ENCODE assay signal across 25 cellular contexts in the genomic region with DNA sequence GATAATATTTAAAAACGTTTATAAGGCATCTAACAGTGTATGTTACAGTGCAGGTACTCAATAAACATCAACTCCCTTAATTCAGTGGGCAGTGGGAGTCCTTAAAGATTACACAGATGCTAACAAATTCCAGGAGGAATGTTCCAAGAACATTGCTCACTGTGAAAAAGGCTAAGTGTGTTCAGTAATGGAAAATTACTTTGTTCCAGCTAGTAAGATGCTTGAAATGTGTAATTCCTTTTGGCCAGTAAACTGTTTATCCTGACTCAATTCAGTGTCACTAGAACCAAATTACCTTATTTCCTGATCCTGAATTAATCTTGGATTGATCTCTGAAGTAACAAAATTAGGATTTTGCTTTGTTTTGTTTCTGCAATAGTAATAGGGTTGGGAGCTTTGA. TPM values are rescaled to one million over a fixed set of nuclear protein-coding genes. Genes with fewer than 3 reads are reported as not detected.
"Had no signal": no experiment of that assay in that cellular context is flagged by ENCODE, and none has a peak within 500 bp of the region (broad histone marks: within the 10 kb centered on the region; RNA-seq: fewer than 3 reads in every experiment).

No MANE protein-coding gene starts in this region.

- H3K27me3 Mint-ChIP-seq: activated CD4-positive, alpha-beta memory T cell treated with anti-CD3 and anti-CD28 coated beads, Interleukin-2, amount 10 ng/mL, durations not matched to agents 7 days and 5 days; activated CD4-positive, alpha-beta T cell treated with anti-CD3 and anti-CD28 coated beads, Interleukin-2, amount 10 ng/mL, durations not matched to agents 24 days and 14 days; activated naive CD4-positive, alpha-beta T cell treated with anti-CD3 and anti-CD28 coated beads, Interleukin-2, amount 10 ng/mL, durations not matched to agents 7 days and 5 days; activated naive CD8-positive, alpha-beta T cell treated with anti-CD3 and anti-CD28 coated beads, Interleukin-2, amount 50 U/mL, for 24 hours; brain; progenitor cell of endocrine pancreas had no signal

- H3K4me2 ChIP-seq: hepatocyte had no signal

- DNase-seq: activated CD4-positive, alpha-beta memory T cell treated with anti-CD3 and anti-CD28 coated beads, Interleukin-2, amount 10 ng/mL, durations not matched to agents 7 days and 5 days; activated CD4-positive, alpha-beta T cell treated with anti-CD3 and anti-CD28 coated beads, Interleukin-2, amount 10 ng/mL, durations not matched to agents 24 days and 14 days; activated effector memory CD4-positive, alpha-beta T cell treated with anti-CD3 and anti-CD28 coated beads, Interleukin-2, amount 50 U/mL, for 16 hours; activated naive CD4-positive, alpha-beta T cell treated with anti-CD3 and anti-CD28 coated beads, Interleukin-2, amount 10 ng/mL, durations not matched to agents 7 days and 5 days; activated naive CD8-positive, alpha-beta T cell treated with anti-CD3 and anti-CD28 coated beads, Interleukin-2, amount 50 U/mL, for 24 hours; effector CD4-positive, alpha-beta T cell; foreskin melanocyte; immature natural killer cell; kidney glomerular epithelial cell; left ventricle myocardium inferior; retina; sigmoid colon; spleen; stimulated activated CD4-positive, alpha-beta T cell treated with anti-CD3 and anti-CD28 coated beads, Interleukin-4, amount 100 ng/mL, for 4 hours; stimulated activated naive CD8-positive, alpha-beta T cell treated with anti-CD3 and anti-CD28 coated beads, Interleukin-15, Interleukin-2, amounts not matched to agents 100 U/mL and 50 U/mL, for 24 hours; substantia nigra; thyroid gland; upper lobe of right lung had no signal

- H3K27me3 ChIP-seq: hepatocyte, sigmoid colon, spleen, thyroid gland, upper lobe of right lung had no signal

- H3K79me2 ChIP-seq: hepatocyte had no signal

- H3K4me1 ChIP-seq: sigmoid colon, spleen, thyroid gland, upper lobe of right lung had no signal

- H3K27ac ChIP-seq: hepatocyte, left ventricle myocardium inferior, sigmoid colon, spleen, thyroid gland, upper lobe of right lung, VCaP had no signal

- H3K4me3 ChIP-seq: hepatocyte, left ventricle myocardium inferior, sigmoid colon, spleen, thyroid gland, upper lobe of right lung had no signal

- H3K36me3 ChIP-seq: left ventricle myocardium inferior, sigmoid colon, spleen, thyroid gland, upper lobe of right lung had no signal

- H3K27ac Mint-ChIP-seq: activated CD4-positive, alpha-beta memory T cell treated with anti-CD3 and anti-CD28 coated beads, Interleukin-2, amount 10 ng/mL, durations not matched to agents 7 days and 5 days; activated CD4-positive, alpha-beta T cell treated with anti-CD3 and anti-CD28 coated beads, Interleukin-2, amount 10 ng/mL, durations not matched to agents 24 days and 14 days; activated naive CD4-positive, alpha-beta T cell treated with anti-CD3 and anti-CD28 coated beads, Interleukin-2, amount 10 ng/mL, durations not matched to agents 7 days and 5 days; activated naive CD8-positive, alpha-beta T cell treated with anti-CD3 and anti-CD28 coated beads, Interleukin-2, amount 50 U/mL, for 24 hours; brain; immature natural killer cell; natural killer cell treated with Interleukin-12 subunit alpha and Interleukin-12 subunit beta and Interleukin-15 and Interleukin-18, amount 100 ng/mL, for 72 hours; progenitor cell of endocrine pancreas had no signal

- H3K9me3 Mint-ChIP-seq: activated CD4-positive, alpha-beta memory T cell treated with anti-CD3 and anti-CD28 coated beads, Interleukin-2, amount 10 ng/mL, durations not matched to agents 7 days and 5 days; activated CD4-positive, alpha-beta T cell treated with anti-CD3 and anti-CD28 coated beads, Interleukin-2, amount 10 ng/mL, durations not matched to agents 24 days and 14 days; activated naive CD4-positive, alpha-beta T cell treated with anti-CD3 and anti-CD28 coated beads, Interleukin-2, amount 10 ng/mL, durations not matched to agents 7 days and 5 days; activated naive CD8-positive, alpha-beta T cell treated with anti-CD3 and anti-CD28 coated beads, Interleukin-2, amount 50 U/mL, for 24 hours; brain; natural killer cell treated with Interleukin-12 subunit alpha and Interleukin-12 subunit beta and Interleukin-15 and Interleukin-18, amount 100 ng/mL, for 72 hours had no signal

- ATAC-seq: activated CD4-positive, CD25-positive, alpha-beta regulatory T cell treated with anti-CD3 and anti-CD28 coated beads, Interleukin-2, amount 50 U/mL, for 24 hours; activated naive CD8-positive, alpha-beta T cell treated with anti-CD3 and anti-CD28 coated beads, Interleukin-2, amount 50 U/mL, for 24 hours; natural killer cell treated with Interleukin-12 subunit alpha and Interleukin-12 subunit beta and Interleukin-15 and Interleukin-18, amount 100 ng/mL, for 72 hours; stimulated activated naive CD8-positive, alpha-beta T cell treated with anti-CD3 and anti-CD28 coated beads, Interleukin-15, Interleukin-2, amounts not matched to agents 100 U/mL and 50 U/mL, for 24 hours; upper lobe of right lung had no signal

- H2AFZ ChIP-seq: hepatocyte had no signal

- H3K4me1 Mint-ChIP-seq: activated CD4-positive, alpha-beta memory T cell treated with anti-CD3 and anti-CD28 coated beads, Interleukin-2, amount 10 ng/mL, durations not matched to agents 7 days and 5 days; activated CD4-positive, alpha-beta T cell treated with anti-CD3 and anti-CD28 coated beads, Interleukin-2, amount 10 ng/mL, durations not matched to agents 24 days and 14 days; activated naive CD4-positive, alpha-beta T cell treated with anti-CD3 and anti-CD28 coated beads, Interleukin-2, amount 10 ng/mL, durations not matched to agents 7 days and 5 days; activated naive CD8-positive, alpha-beta T cell treated with anti-CD3 and anti-CD28 coated beads, Interleukin-2, amount 50 U/mL, for 24 hours; immature natural killer cell had no signal

- H3K4me3 Mint-ChIP-seq: activated CD4-positive, alpha-beta memory T cell treated with anti-CD3 and anti-CD28 coated beads, Interleukin-2, amount 10 ng/mL, durations not matched to agents 7 days and 5 days; activated CD4-positive, alpha-beta T cell treated with anti-CD3 and anti-CD28 coated beads, Interleukin-2, amount 10 ng/mL, durations not matched to agents 24 days and 14 days; activated naive CD4-positive, alpha-beta T cell treated with anti-CD3 and anti-CD28 coated beads, Interleukin-2, amount 10 ng/mL, durations not matched to agents 7 days and 5 days; activated naive CD8-positive, alpha-beta T cell treated with anti-CD3 and anti-CD28 coated beads, Interleukin-2, amount 50 U/mL, for 24 hours; brain; immature natural killer cell; natural killer cell treated with Interleukin-12 subunit alpha and Interleukin-12 subunit beta and Interleukin-15 and Interleukin-18, amount 100 ng/mL, for 72 hours had no signal

- H3K36me3 Mint-ChIP-seq: activated naive CD4-positive, alpha-beta T cell treated with anti-CD3 and anti-CD28 coated beads, Interleukin-2, amount 10 ng/mL, durations not matched to agents 7 days and 5 days; brain; immature natural killer cell; natural killer cell treated with Interleukin-12 subunit alpha and Interleukin-12 subunit beta and Interleukin-15 and Interleukin-18, amount 100 ng/mL, for 72 hours had no signal

- H3K9me3 ChIP-seq: left ventricle myocardium inferior, sigmoid colon, spleen, thyroid gland, upper lobe of right lung had no signal

RNA-seq across cellular contexts. Expression of gene SEMA6D, which starts 54.2 kb away (rescaled TPM):
- total RNA-seq: activated CD4-positive, alpha-beta memory T cell treated with anti-CD3 and anti-CD28 coated beads, Interleukin-2, amount 10 ng/mL, durations not matched to agents 7 days and 5 days; activated CD4-positive, alpha-beta T cell treated with anti-CD3 and anti-CD28 coated beads, Interleukin-2, amount 10 ng/mL, durations not matched to agents 24 days and 14 days; natural killer cell treated with Interleukin-12 subunit alpha and Interleukin-12 subunit beta and Interleukin-15 and Interleukin-18, amount 100 ng/mL, for 72 hours; T-helper 2 cell treated with Interferon-gamma antibody and Interleukin-4, amounts not matched to agents 100 ng/mL and 5 ng/mL, for 36 hours had no signal
- polyA plus RNA-seq: immature natural killer cell had no signal
